ENCODE assay signal across 1 cellular context in the genomic region with DNA sequence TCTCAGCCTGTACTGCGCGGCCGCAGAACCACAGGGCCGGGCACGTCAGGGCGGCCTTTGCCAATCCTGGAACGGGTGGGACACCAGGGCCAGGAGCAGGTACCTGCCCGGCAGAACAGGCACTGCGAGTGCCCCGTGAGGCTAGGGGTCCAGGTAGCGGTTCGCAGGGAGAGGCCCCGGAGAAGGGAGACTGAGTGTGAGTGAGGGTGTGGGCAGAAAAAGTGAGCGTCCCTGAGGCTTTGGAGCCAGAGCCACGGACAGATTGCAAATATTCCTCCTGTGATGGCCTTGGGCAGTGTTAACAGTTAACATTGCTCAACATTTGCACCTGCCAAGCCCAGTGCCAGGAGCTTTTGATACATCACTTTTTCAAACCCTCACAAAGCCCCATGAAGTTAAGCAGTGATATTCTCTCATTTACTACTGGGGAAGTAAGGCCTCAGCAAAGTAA.
TF ChIP-seq lines count a peak whose summit lies in the region.

No MANE protein-coding gene starts in this region.

TF ChIP-seq in GM23338, 12 proteins besides CTCF, POLR2A, EP300 and RAD21 (continued from another document):
- TF ChIP-seq, protein P1, sequence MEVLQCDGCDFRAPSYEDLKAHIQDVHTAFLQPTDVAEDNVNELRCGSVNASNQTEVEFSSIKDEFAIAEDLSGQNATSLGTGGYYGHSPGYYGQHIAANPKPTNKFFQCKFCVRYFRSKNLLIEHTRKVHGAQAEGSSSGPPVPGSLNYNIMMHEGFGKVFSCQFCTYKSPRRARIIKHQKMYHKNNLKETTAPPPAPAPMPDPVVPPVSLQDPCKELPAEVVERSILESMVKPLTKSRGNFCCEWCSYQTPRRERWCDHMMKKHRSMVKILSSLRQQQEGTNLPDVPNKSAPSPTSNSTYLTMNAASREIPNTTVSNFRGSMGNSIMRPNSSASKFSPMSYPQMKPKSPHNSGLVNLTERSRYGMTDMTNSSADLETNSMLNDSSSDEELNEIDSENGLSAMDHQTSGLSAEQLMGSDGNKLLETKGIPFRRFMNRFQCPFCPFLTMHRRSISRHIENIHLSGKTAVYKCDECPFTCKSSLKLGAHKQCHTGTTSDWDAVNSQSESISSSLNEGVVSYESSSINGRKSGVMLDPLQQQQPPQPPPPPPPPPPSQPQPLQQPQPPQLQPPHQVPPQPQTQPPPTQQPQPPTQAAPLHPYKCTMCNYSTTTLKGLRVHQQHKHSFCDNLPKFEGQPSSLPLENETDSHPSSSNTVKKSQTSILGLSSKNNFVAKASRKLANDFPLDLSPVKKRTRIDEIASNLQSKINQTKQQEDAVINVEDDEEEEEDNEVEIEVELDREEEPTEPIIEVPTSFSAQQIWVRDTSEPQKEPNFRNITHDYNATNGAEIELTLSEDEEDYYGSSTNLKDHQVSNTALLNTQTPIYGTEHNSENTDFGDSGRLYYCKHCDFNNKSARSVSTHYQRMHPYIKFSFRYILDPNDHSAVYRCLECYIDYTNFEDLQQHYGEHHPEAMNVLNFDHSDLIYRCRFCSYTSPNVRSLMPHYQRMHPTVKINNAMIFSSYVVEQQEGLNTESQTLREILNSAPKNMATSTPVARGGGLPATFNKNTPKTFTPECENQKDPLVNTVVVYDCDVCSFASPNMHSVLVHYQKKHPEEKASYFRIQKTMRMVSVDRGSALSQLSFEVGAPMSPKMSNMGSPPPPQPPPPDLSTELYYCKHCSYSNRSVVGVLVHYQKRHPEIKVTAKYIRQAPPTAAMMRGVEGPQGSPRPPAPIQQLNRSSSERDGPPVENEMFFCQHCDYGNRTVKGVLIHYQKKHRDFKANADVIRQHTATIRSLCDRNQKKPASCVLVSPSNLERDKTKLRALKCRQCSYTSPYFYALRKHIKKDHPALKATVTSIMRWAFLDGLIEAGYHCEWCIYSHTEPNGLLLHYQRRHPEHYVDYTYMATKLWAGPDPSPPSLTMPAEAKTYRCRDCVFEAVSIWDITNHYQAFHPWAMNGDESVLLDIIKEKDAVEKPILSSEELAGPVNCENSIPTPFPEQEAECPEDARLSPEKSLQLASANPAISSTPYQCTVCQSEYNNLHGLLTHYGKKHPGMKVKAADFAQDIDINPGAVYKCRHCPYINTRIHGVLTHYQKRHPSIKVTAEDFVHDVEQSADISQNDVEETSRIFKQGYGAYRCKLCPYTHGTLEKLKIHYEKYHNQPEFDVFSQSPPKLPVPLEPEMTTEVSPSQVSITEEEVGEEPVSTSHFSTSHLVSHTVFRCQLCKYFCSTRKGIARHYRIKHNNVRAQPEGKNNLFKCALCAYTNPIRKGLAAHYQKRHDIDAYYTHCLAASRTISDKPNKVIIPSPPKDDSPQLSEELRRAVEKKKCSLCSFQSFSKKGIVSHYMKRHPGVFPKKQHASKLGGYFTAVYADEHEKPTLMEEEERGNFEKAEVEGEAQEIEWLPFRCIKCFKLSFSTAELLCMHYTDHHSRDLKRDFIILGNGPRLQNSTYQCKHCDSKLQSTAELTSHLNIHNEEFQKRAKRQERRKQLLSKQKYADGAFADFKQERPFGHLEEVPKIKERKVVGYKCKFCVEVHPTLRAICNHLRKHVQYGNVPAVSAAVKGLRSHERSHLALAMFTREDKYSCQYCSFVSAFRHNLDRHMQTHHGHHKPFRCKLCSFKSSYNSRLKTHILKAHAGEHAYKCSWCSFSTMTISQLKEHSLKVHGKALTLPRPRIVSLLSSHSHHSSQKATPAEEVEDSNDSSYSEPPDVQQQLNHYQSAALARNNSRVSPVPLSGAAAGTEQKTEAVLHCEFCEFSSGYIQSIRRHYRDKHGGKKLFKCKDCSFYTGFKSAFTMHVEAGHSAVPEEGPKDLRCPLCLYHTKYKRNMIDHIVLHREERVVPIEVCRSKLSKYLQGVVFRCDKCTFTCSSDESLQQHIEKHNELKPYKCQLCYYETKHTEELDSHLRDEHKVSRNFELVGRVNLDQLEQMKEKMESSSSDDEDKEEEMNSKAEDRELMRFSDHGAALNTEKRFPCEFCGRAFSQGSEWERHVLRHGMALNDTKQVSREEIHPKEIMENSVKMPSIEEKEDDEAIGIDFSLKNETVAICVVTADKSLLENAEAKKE (CRISPR knock-in tag; IDR thresholded peaks at IDR 0.05) = no peak
- TF ChIP-seq ZNF114 (CRISPR knock-in tag; IDR thresholded peaks at IDR 0.05) (no peak), POLR2AphosphoS5 (IDR thresholded peaks at IDR 0.05; ENCODE audit: low read depth) (no peak), JUNB (IDR thresholded peaks at IDR 0.05; ENCODE audit: unreplicated experiment) (no peak), NANOG (IDR thresholded peaks at IDR 0.05; ENCODE audit: borderline replicate concordance) (no peak), ETS1 (IDR thresholded peaks at IDR 0.05) (no peak), ZNF331 (CRISPR knock-in tag; IDR thresholded peaks at IDR 0.05; ENCODE audit: low read depth) (no peak), STAT1 (IDR thresholded peaks at IDR 0.05; ENCODE audit: unreplicated experiment) (no peak)
